In the genomic region with DNA sequence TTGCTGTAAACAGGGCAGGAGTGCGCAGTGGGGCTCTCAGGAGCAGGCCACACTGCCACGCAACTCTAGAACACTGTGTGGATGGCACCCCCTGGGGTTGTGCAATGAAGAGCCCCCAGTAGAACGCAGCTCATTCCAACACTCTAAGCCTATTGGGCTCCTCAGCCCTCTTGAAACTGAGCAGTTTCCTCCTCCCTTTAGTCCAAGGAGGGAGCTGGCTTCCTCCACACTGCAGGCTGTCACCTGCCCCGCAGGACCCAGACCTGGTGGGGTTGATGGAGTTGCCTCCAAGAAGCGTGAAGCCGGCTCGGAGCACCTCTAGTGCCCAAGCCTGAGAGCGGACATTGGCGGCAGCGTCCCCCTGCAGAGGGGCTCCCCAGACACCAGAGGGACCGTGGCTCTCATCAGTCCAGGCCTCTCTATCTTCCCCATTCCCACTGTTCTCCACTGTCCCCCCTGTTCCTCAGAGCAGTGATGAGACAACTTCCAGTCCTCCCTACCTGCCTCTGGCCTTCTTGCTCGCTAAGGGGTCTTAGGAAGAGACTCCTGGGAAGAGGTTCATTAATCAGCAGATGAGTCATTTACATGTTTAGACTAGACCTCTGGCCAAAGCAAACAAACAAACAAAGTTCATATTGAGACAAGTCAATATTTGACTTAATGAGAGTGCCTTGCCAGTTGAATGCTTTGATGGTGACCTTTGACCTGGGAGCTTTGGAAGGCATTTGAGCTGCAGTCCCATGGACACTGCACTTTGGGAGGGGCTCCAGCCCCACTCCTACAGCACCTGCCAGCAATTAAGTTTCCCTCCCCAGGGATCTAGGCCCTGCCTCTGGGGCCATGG, we compare ENCODE assay signal across 1 cellular context.
TF ChIP-seq lines count a peak whose summit lies in the region.

No MANE protein-coding gene starts in this region.

TF ChIP-seq in HepG2, 621 proteins besides CTCF, POLR2A, EP300 and RAD21 (continued from another document and continues in another):
- TF ChIP-seq NCOR1 (IDR thresholded peaks at IDR 0.05; ENCODE audit: borderline replicate concordance, low read length) (peak; percentile 95), RORA (CRISPR knock-in tag; IDR thresholded peaks at IDR 0.05) (no peak), GPN1 (CRISPR knock-in tag; IDR thresholded peaks at IDR 0.05; ENCODE audit: borderline replicate concordance) (no peak), ZNF230 (CRISPR knock-in tag; IDR thresholded peaks at IDR 0.05) (0 out of 2 replicates have a peak, but pooled peaks have one; percentile 31), NR2F6 (IDR thresholded peaks at IDR 0.05) (peak; percentile 98), NR2F6 (CRISPR knock-in tag; IDR thresholded peaks at IDR 0.05) (peak; percentile 99), DNMT1 (CRISPR knock-in tag; IDR thresholded peaks at IDR 0.05) (no peak), CBX1 (IDR thresholded peaks at IDR 0.05; ENCODE audit: low read depth) (no peak), ZNF768 (CRISPR knock-in tag; IDR thresholded peaks at IDR 0.05) (no peak; the same call in 1 of the 2 replicates), ZFP41 (CRISPR knock-in tag; IDR thresholded peaks at IDR 0.05; ENCODE audit: borderline replicate concordance) (no peak), NR1H2 (CRISPR knock-in tag; IDR thresholded peaks at IDR 0.05; ENCODE audit: borderline replicate concordance, low read depth) (no peak), ZNF383 (CRISPR knock-in tag; IDR thresholded peaks at IDR 0.05; ENCODE audit: borderline replicate concordance) (no peak), HDAC6 (IDR thresholded peaks at IDR 0.05; ENCODE audit: low read depth, low read length) (no peak), PCBP1 (IDR thresholded peaks at IDR 0.05; ENCODE audit: borderline replicate concordance, low read depth, low read length) (no peak), ZFP36 (IDR thresholded peaks at IDR 0.05; ENCODE audit: borderline replicate concordance, low read depth, low read length, partially characterized antibody) (no peak), ZFP90 (CRISPR knock-in tag; IDR thresholded peaks at IDR 0.05; ENCODE audit: borderline replicate concordance) (no peak), HNRNPUL1 (IDR thresholded peaks at IDR 0.05; ENCODE audit: low read depth, low read length) (no peak), FOXJ3 (CRISPR knock-in tag; IDR thresholded peaks at IDR 0.05; ENCODE audit: borderline replicate concordance) (peak; percentile 90; the same call in 1 of the 2 replicates), IKZF4 (CRISPR knock-in tag; IDR thresholded peaks at IDR 0.05; ENCODE audit: borderline replicate concordance, low read depth, not compliant biosample characterization) (no peak), ZNF546 (CRISPR knock-in tag; conservative IDR thresholded peaks at IDR 0.05) (no peak), KDM1A (CRISPR knock-in tag; IDR thresholded peaks at IDR 0.05) (0 out of 2 replicates have a peak, but pooled peaks have one; percentile 2), ZNF431 (CRISPR knock-in tag; IDR thresholded peaks at IDR 0.05; ENCODE audit: borderline replicate concordance, low read depth) (no peak), ZFP36L1 (CRISPR knock-in tag; IDR thresholded peaks at IDR 0.05) (no peak), NFATC3 (CRISPR knock-in tag; IDR thresholded peaks at IDR 0.05) (no peak; the same call in 1 of the 2 replicates), ZNF260 (CRISPR knock-in tag; IDR thresholded peaks at IDR 0.05; ENCODE audit: borderline replicate concordance, low read depth) (no peak), ZNF251 (CRISPR knock-in tag; IDR thresholded peaks at IDR 0.05) (no peak), EZH2 (conservative IDR thresholded peaks at IDR 0.05; ENCODE audit: low read depth, low read length) (no peak), ZBTB42 (CRISPR knock-in tag; IDR thresholded peaks at IDR 0.05) (peak; percentile 27; the same call in 1 of the 2 replicates)
- TF ChIP-seq, protein P1, sequence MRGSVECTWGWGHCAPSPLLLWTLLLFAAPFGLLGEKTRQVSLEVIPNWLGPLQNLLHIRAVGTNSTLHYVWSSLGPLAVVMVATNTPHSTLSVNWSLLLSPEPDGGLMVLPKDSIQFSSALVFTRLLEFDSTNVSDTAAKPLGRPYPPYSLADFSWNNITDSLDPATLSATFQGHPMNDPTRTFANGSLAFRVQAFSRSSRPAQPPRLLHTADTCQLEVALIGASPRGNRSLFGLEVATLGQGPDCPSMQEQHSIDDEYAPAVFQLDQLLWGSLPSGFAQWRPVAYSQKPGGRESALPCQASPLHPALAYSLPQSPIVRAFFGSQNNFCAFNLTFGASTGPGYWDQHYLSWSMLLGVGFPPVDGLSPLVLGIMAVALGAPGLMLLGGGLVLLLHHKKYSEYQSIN (CRISPR knock-in tag; IDR thresholded peaks at IDR 0.05; ENCODE audit: borderline replicate concordance), result no peak
- TF ChIP-seq, protein P2, sequence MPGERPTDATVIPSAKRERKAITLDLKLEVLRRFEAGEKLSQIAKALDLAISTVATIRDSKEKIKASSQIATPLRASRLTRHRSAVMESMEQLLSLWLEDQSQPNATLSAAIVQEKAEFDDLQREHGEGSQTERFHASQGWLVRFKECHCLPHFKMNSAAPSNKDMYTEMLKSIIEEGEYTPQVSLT (CRISPR knock-in tag; IDR thresholded peaks at IDR 0.05; ENCODE audit: borderline replicate concordance, low read depth), result no peak
- TF ChIP-seq, protein P3, sequence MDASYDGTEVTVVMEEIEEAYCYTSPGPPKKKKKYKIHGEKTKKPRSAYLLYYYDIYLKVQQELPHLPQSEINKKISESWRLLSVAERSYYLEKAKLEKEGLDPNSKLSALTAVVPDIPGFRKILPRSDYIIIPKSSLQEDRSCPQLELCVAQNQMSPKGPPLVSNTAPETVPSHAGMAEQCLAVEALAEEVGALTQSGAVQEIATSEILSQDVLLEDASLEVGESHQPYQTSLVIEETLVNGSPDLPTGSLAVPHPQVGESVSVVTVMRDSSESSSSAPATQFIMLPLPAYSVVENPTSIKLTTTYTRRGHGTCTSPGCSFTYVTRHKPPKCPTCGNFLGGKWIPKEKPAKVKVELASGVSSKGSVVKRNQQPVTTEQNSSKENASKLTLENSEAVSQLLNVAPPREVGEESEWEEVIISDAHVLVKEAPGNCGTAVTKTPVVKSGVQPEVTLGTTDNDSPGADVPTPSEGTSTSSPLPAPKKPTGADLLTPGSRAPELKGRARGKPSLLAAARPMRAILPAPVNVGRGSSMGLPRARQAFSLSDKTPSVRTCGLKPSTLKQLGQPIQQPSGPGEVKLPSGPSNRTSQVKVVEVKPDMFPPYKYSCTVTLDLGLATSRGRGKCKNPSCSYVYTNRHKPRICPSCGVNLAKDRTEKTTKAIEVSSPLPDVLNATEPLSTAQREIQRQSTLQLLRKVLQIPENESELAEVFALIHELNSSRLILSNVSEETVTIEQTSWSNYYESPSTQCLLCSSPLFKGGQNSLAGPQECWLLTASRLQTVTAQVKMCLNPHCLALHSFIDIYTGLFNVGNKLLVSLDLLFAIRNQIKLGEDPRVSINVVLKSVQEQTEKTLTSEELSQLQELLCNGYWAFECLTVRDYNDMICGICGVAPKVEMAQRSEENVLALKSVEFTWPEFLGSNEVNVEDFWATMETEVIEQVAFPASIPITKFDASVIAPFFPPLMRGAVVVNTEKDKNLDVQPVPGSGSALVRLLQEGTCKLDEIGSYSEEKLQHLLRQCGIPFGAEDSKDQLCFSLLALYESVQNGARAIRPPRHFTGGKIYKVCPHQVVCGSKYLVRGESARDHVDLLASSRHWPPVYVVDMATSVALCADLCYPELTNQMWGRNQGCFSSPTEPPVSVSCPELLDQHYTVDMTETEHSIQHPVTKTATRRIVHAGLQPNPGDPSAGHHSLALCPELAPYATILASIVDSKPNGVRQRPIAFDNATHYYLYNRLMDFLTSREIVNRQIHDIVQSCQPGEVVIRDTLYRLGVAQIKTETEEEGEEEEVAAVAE (CRISPR knock-in tag; IDR thresholded peaks at IDR 0.05; ENCODE audit: borderline replicate concordance), result no peak
- TF ChIP-seq, protein P4, sequence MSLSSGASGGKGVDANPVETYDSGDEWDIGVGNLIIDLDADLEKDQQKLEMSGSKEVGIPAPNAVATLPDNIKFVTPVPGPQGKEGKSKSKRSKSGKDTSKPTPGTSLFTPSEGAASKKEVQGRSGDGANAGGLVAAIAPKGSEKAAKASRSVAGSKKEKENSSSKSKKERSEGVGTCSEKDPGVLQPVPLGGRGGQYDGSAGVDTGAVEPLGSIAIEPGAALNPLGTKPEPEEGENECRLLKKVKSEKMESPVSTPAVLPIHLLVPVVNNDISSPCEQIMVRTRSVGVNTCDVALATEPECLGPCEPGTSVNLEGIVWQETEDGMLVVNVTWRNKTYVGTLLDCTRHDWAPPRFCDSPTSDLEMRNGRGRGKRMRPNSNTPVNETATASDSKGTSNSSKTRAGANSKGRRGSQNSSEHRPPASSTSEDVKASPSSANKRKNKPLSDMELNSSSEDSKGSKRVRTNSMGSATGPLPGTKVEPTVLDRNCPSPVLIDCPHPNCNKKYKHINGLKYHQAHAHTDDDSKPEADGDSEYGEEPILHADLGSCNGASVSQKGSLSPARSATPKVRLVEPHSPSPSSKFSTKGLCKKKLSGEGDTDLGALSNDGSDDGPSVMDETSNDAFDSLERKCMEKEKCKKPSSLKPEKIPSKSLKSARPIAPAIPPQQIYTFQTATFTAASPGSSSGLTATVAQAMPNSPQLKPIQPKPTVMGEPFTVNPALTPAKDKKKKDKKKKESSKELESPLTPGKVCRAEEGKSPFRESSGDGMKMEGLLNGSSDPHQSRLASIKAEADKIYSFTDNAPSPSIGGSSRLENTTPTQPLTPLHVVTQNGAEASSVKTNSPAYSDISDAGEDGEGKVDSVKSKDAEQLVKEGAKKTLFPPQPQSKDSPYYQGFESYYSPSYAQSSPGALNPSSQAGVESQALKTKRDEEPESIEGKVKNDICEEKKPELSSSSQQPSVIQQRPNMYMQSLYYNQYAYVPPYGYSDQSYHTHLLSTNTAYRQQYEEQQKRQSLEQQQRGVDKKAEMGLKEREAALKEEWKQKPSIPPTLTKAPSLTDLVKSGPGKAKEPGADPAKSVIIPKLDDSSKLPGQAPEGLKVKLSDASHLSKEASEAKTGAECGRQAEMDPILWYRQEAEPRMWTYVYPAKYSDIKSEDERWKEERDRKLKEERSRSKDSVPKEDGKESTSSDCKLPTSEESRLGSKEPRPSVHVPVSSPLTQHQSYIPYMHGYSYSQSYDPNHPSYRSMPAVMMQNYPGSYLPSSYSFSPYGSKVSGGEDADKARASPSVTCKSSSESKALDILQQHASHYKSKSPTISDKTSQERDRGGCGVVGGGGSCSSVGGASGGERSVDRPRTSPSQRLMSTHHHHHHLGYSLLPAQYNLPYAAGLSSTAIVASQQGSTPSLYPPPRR (CRISPR knock-in tag; IDR thresholded peaks at IDR 0.05; ENCODE audit: borderline replicate concordance), result peak; percentile 88
- TF ChIP-seq, protein P5, sequence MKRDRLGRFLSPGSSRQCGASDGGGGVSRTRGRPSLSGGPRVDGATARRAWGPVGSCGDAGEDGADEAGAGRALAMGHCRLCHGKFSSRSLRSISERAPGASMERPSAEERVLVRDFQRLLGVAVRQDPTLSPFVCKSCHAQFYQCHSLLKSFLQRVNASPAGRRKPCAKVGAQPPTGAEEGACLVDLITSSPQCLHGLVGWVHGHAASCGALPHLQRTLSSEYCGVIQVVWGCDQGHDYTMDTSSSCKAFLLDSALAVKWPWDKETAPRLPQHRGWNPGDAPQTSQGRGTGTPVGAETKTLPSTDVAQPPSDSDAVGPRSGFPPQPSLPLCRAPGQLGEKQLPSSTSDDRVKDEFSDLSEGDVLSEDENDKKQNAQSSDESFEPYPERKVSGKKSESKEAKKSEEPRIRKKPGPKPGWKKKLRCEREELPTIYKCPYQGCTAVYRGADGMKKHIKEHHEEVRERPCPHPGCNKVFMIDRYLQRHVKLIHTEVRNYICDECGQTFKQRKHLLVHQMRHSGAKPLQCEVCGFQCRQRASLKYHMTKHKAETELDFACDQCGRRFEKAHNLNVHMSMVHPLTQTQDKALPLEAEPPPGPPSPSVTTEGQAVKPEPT (CRISPR knock-in tag; IDR thresholded peaks at IDR 0.05; ENCODE audit: low read depth), result no peak; the same call in 1 of the 2 replicates
- TF ChIP-seq, protein P6, sequence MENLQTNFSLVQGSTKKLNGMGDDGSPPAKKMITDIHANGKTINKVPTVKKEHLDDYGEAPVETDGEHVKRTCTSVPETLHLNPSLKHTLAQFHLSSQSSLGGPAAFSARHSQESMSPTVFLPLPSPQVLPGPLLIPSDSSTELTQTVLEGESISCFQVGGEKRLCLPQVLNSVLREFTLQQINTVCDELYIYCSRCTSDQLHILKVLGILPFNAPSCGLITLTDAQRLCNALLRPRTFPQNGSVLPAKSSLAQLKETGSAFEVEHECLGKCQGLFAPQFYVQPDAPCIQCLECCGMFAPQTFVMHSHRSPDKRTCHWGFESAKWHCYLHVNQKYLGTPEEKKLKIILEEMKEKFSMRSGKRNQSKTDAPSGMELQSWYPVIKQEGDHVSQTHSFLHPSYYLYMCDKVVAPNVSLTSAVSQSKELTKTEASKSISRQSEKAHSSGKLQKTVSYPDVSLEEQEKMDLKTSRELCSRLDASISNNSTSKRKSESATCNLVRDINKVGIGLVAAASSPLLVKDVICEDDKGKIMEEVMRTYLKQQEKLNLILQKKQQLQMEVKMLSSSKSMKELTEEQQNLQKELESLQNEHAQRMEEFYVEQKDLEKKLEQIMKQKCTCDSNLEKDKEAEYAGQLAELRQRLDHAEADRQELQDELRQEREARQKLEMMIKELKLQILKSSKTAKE (CRISPR knock-in tag; IDR thresholded peaks at IDR 0.05; ENCODE audit: borderline replicate concordance), result peak; percentile 89
- TF ChIP-seq, protein P7, sequence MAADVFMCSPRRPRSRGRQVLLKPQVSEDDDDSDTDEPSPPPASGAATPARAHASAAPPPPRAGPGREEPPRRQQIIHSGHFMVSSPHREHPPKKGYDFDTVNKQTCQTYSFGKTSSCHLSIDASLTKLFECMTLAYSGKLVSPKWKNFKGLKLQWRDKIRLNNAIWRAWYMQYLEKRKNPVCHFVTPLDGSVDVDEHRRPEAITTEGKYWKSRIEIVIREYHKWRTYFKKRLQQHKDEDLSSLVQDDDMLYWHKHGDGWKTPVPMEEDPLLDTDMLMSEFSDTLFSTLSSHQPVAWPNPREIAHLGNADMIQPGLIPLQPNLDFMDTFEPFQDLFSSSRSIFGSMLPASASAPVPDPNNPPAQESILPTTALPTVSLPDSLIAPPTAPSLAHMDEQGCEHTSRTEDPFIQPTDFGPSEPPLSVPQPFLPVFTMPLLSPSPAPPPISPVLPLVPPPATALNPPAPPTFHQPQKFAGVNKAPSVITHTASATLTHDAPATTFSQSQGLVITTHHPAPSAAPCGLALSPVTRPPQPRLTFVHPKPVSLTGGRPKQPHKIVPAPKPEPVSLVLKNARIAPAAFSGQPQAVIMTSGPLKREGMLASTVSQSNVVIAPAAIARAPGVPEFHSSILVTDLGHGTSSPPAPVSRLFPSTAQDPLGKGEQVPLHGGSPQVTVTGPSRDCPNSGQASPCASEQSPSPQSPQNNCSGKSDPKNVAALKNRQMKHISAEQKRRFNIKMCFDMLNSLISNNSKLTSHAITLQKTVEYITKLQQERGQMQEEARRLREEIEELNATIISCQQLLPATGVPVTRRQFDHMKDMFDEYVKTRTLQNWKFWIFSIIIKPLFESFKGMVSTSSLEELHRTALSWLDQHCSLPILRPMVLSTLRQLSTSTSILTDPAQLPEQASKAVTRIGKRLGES (CRISPR knock-in tag; IDR thresholded peaks at IDR 0.05; ENCODE audit: borderline replicate concordance), result 0 out of 2 replicates have a peak, but pooled peaks have one; percentile 41
